In genomic region chr11:126352934-126353801, GRCh38 we compare ENCODE assay signal across 8 cellular contexts. TPM values are rescaled to one million over a fixed set of nuclear protein-coding genes. Genes with fewer than 3 reads are reported as not detected.
DNase-seq lines count a peak whose midpoint lies in the region; ATAC-seq, FAIRE-seq and TF ChIP-seq lines count a peak whose summit lies in the region.

No MANE protein-coding gene starts in this region.

- H3K27me3 Mint-ChIP-seq in Caco-2 (ENCODE audit: insufficient read depth, unreplicated experiment), result no peaks in the 10 kb centered on the region
- H3K27me3 Mint-ChIP-seq in activated CD4-positive, alpha-beta memory T cell treated with anti-CD3 and anti-CD28 coated beads, Interleukin-2, amount 10 ng/mL, durations not matched to agents 7 days and 5 days, result no peaks in the 10 kb centered on the region

- no peak overlapping the region for H3K4me3 ChIP-seq in Caco-2 (ENCODE audit: low read depth, low read length)
- H3K4me3 ChIP-seq in keratinocyte (ENCODE audit: control insufficient read depth in 2 of 3, extremely low read depth in 1 of 3, insufficient read depth in 2 of 3, low read depth in 1 of 3, low read length in 3 of 3), result peak overlapping the region in 2 of 3 experiments; percentile 42 to 58

- in situ Hi-C loops in KBM-7 (cut with MboI; ENCODE audit: low pct_unique_long_range_greater_than_20kb, low sequenced_read_pairs), result no loop called here

- no TSS peak for BruUV-seq in Caco-2 (replicated peaks; lab: Mats Ljungman, UMichigan)

- no peak for TF ChIP-seq CTCF in Caco-2 (IDR thresholded peaks at IDR 0.05; ENCODE audit: insufficient read depth in 1 of 2, low read depth in 1 of 2, low read length in 1 of 2, severe bottlenecking in 1 of 2, unreplicated experiment in 1 of 2)
- no peak for TF ChIP-seq CTCF in keratinocyte (optimal IDR thresholded peaks at IDR 0.05 in 1 of 3, IDR thresholded peaks at IDR 0.05 in 1 of 3, conservative IDR thresholded peaks at IDR 0.05 in 1 of 3; ENCODE audit: extremely low read depth in 1 of 3, insufficient read depth in 2 of 3, low read length in 3 of 3)

- H3K4me1 ChIP-seq in Caco-2 (peaks cover 18% of the 10 kb centered on the region), keratinocyte (ENCODE audit: control insufficient read depth, extremely low read depth, insufficient read depth, low read length) (peaks cover 37% of the 10 kb centered on the region)

- intact Hi-C loops in Caco-2 (cut with micrococcal nuclease; ENCODE audit: unreplicated experiment), result no loop called here

- peaks cover 18% of the 10 kb centered on the region for H3K4me1 Mint-ChIP-seq in Caco-2 (ENCODE audit: low read depth, unreplicated experiment)
- peaks cover 66% of the 10 kb centered on the region for H3K4me1 Mint-ChIP-seq in activated CD4-positive, alpha-beta memory T cell treated with anti-CD3 and anti-CD28 coated beads, Interleukin-2, amount 10 ng/mL, durations not matched to agents 7 days and 5 days

- H3K27me3 ChIP-seq in Caco-2 (replicated peaks; ENCODE audit: control insufficient read depth, insufficient read depth, low read length), result no peaks in the 10 kb centered on the region
- no peaks in the 10 kb centered on the region for H3K27me3 ChIP-seq in keratinocyte (ENCODE audit: control insufficient read depth, extremely low read depth, insufficient read depth, low read length)

- ATAC-seq in GM19328 (IDR thresholded peaks at IDR 0.05; ENCODE audit: unreplicated experiment) (no peak), HG03108 (IDR thresholded peaks at IDR 0.05; ENCODE audit: unreplicated experiment) (no peak)

- peaks cover 73% of the 10 kb centered on the region for H3K79me2 ChIP-seq in keratinocyte (ENCODE audit: control insufficient read depth, insufficient read depth, low read length)

- no peak overlapping the region for H2AFZ ChIP-seq in keratinocyte (ENCODE audit: control insufficient read depth, low read length)

- H3K9me3 Mint-ChIP-seq in Caco-2 (ENCODE audit: unreplicated experiment), result no peaks in the 10 kb centered on the region
- H3K9me3 Mint-ChIP-seq in activated CD4-positive, alpha-beta memory T cell treated with anti-CD3 and anti-CD28 coated beads, Interleukin-2, amount 10 ng/mL, durations not matched to agents 7 days and 5 days, result no peaks in the 10 kb centered on the region

- H3K36me3 Mint-ChIP-seq in Caco-2 (ENCODE audit: insufficient read depth, unreplicated experiment), result peaks cover 5% of the 10 kb centered on the region
- H3K36me3 Mint-ChIP-seq in activated CD4-positive, alpha-beta memory T cell treated with anti-CD3 and anti-CD28 coated beads, Interleukin-2, amount 10 ng/mL, durations not matched to agents 7 days and 5 days (ENCODE audit: low read depth), result peaks cover 29% of the 10 kb centered on the region

- H3K9ac ChIP-seq in keratinocyte (ENCODE audit: control insufficient read depth, extremely low read depth, insufficient read depth, low read length), result peak overlapping the region; percentile 60

- POLR2A ChIA-PET in Caco-2 (lab: Charles Lee), result interaction anchor here (0.7 kb wide), 1 partner anchor 347 kb away, joined by 4 read pairs; no protein-coding TSS in a partner anchor
- POLR2A ChIA-PET in activated CD4-positive, alpha-beta memory T cell treated with anti-CD3 and anti-CD28 coated beads, Interleukin-2, amount 10 ng/mL, durations not matched to agents 7 days and 5 days (lab: Charles Lee), result interaction anchor here (0.6 to 4.7 kb wide), 10 partner anchors 10 to 466 kb away, joined by 3 to 24 read pairs (median 4); partner anchors contain the start of genes FOXRED1 and TIRAP

- DNase-seq in Caco-2 (no peak), KBM-7 (peak; percentile 68), keratinocyte (ENCODE audit: low read depth, low spot score) (peak; percentile 90), NCI-H146 treated with DMSO at 0.1 percent for 48 hours (lab: John Stamatoyannopoulos, UW; ENCODE audit: unreplicated experiment) (no peak), globus pallidus (ENCODE audit: low spot score) (no peak)
- DNase-seq in activated CD4-positive, alpha-beta memory T cell treated with anti-CD3 and anti-CD28 coated beads, Interleukin-2, amount 10 ng/mL, durations not matched to agents 7 days and 5 days, result peak; percentile 37

- dilution Hi-C loops in keratinocyte (cut with MboI; ENCODE audit: extremely low pct_ligation_motif_present, low sequenced_read_pairs), result no loop called here

- H3K9me1 ChIP-seq in keratinocyte (ENCODE audit: control insufficient read depth, extremely low read depth, insufficient read depth, low read length), result peaks cover 3% of the 10 kb centered on the region

- H3K36me3 ChIP-seq in Caco-2 (ENCODE audit: control insufficient read depth, insufficient read depth, low read length) (no peaks in the 10 kb centered on the region), keratinocyte (ENCODE audit: control insufficient read depth in 2 of 2, extremely low read depth in 1 of 2, insufficient read depth in 2 of 2, low read length in 2 of 2) (peaks cover 9 to 16% of the 10 kb centered on the region in 2 experiments)

- CTCF ChIA-PET in Caco-2 (lab: Charles Lee), result no interaction called here
- CTCF ChIA-PET in activated CD4-positive, alpha-beta memory T cell treated with anti-CD3 and anti-CD28 coated beads, Interleukin-2, amount 10 ng/mL, durations not matched to agents 7 days and 5 days (lab: Charles Lee), result interaction anchor here (0.6 to 2.0 kb wide), 5 partner anchors 9 to 128 kb away, joined by 3 to 12 read pairs (median 4); no protein-coding TSS in a partner anchor

- no peaks in the 10 kb centered on the region for H3K9me3 ChIP-seq in Caco-2
- H3K9me3 ChIP-seq in keratinocyte (ENCODE audit: control insufficient read depth, low read depth, low read length), result no peaks in the 10 kb centered on the region

- peak overlapping the region; percentile 0 for H3K27ac Mint-ChIP-seq in Caco-2 (ENCODE audit: unreplicated experiment)
- peak overlapping the region; percentile 69 for H3K27ac Mint-ChIP-seq in activated CD4-positive, alpha-beta memory T cell treated with anti-CD3 and anti-CD28 coated beads, Interleukin-2, amount 10 ng/mL, durations not matched to agents 7 days and 5 days

- no peaks in the 10 kb centered on the region for H4K20me1 ChIP-seq in keratinocyte (ENCODE audit: control insufficient read depth, extremely low read depth, insufficient read depth, low read length)

- H3K27ac ChIP-seq in keratinocyte (ENCODE audit: control insufficient read depth, insufficient read depth, low read length), result peak overlapping the region; percentile 85

- FAIRE-seq in keratinocyte (lab: Jason Lieb, UNC), result peak; percentile 92

- H3K4me3 Mint-ChIP-seq in Caco-2 (ENCODE audit: unreplicated experiment), result no peak overlapping the region
- H3K4me3 Mint-ChIP-seq in activated CD4-positive, alpha-beta memory T cell treated with anti-CD3 and anti-CD28 coated beads, Interleukin-2, amount 10 ng/mL, durations not matched to agents 7 days and 5 days, result peak overlapping the region; percentile 65

- peak overlapping the region; percentile 82 for H3K4me2 ChIP-seq in keratinocyte (ENCODE audit: control insufficient read depth, extremely low read depth, insufficient read depth, low read depth, low read length)

RNA-seq across cellular contexts. Expression of gene ST3GAL4, which starts 2.3 kb away (rescaled TPM):
- 11.2 and 11.5 TPM in 2 replicates for total RNA-seq in Caco-2 (2022)
- 1 to 10 TPM; 7.4 to 8.5 TPM for total RNA-seq in activated CD4-positive, alpha-beta memory T cell treated with anti-CD3 and anti-CD28 coated beads, Interleukin-2, amount 10 ng/mL, durations not matched to agents 7 days and 5 days
- 23.2 to 38.9 TPM (median 24.6 TPM) in 3 replicates for polyA plus RNA-seq in keratinocyte
- 4.4 TPM for polyA plus RNA-seq in keratinocyte (2011; ENCODE audit: low read depth)
- polyA plus RNA-seq in keratinocyte (2011; cell fraction: cytosol; rRNA removed), result 28.3 and 29.2 TPM in 2 replicates
- 17.5 and 18.9 TPM in 2 replicates for polyA plus RNA-seq in keratinocyte (2011; cell fraction: nucleus; rRNA removed)
- polyA plus RNA-seq in keratinocyte (2012; ENCODE audit: low replicate concordance), result 11.6 and 27.8 TPM in 2 replicates
- polyA minus RNA-seq in keratinocyte, result 11.4 to 49.8 TPM (median 17.7 TPM) in 3 replicates
- polyA minus RNA-seq in keratinocyte (2011; cell fraction: cytosol; rRNA and poly(A)+ RNA removed), result 13.0 TPM
- 5.6 and 9.4 TPM in 2 replicates for polyA minus RNA-seq in keratinocyte (2011; cell fraction: nucleus; rRNA and poly(A)+ RNA removed)

RNA-seq across cellular contexts. Expression of gene DCPS, which starts 49.3 kb away (rescaled TPM):
- total RNA-seq in Caco-2 (2022), result 40.2 and 40.4 TPM in 2 replicates
- total RNA-seq in activated CD4-positive, alpha-beta memory T cell treated with anti-CD3 and anti-CD28 coated beads, Interleukin-2, amount 10 ng/mL, durations not matched to agents 7 days and 5 days, result 10 to 100 TPM; 34.5 to 35.8 TPM
- polyA plus RNA-seq in keratinocyte, result 21.9 to 50.1 TPM (median 31.3 TPM) in 3 replicates
- polyA plus RNA-seq in keratinocyte (2011; ENCODE audit: low read depth), result 7.5 TPM
- 30.3 and 36.2 TPM in 2 replicates for polyA plus RNA-seq in keratinocyte (2011; cell fraction: cytosol; rRNA removed)
- polyA plus RNA-seq in keratinocyte (2011; cell fraction: nucleus; rRNA removed), result 19.7 and 23.6 TPM in 2 replicates
- polyA plus RNA-seq in keratinocyte (2012; ENCODE audit: low replicate concordance), result 16.2 and 37.3 TPM in 2 replicates
- 17.2 to 41.4 TPM (median 22.7 TPM) in 3 replicates for polyA minus RNA-seq in keratinocyte
- polyA minus RNA-seq in keratinocyte (2011; cell fraction: cytosol; rRNA and poly(A)+ RNA removed), result 20.1 TPM
- polyA minus RNA-seq in keratinocyte (2011; cell fraction: nucleus; rRNA and poly(A)+ RNA removed), result 6.3 and 7.8 TPM in 2 replicates

Comparison
In these comparisons a context has a peak if more than half of its experiments do, and no peak if none do; other contexts are left out.
1. DNase-seq: peak in KBM-7 (single experiment), activated CD4-positive, alpha-beta memory T cell treated with anti-CD3 and anti-CD28 coated beads, Interleukin-2, amount 10 ng/mL, durations not matched to agents 7 days and 5 days (single experiment) and keratinocyte (single experiment); none in Caco-2 (0 of 2), NCI-H146 treated with DMSO at 0.1 percent for 48 hours (single experiment) and globus pallidus (single experiment).